ENCODE assay signal across 17 cellular contexts in the genomic region with DNA sequence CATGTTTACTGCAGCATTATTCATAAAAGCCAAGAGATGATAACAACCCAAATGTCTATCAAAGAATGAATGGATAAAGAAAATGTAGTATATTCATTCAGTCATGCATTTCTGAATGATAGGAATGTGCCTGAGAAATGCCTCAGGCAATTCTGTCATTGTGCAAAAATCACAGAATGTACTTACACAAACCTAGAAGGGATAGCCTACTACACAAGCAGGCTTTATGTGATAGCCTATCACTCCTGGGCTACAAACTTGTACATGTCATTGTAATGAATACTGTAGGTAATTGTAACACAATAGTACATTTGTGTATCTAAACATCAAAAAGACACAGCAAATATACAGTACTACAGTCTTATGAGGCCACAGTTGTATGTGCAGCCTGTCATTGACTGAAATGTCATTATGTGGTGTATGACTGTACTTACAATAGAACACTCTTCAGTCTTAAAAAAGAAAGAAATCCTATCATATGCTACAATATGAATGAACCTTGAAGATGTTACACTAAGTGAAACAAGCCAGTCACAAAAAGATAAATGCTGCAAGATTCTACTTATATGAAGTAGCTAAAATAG.
DNase-seq lines count a peak whose midpoint lies in the region; ATAC-seq, FAIRE-seq and TF ChIP-seq lines count a peak whose summit lies in the region.
"Had no signal": no experiment of that assay in that cellular context is flagged by ENCODE, and none has a peak within 500 bp of the region (broad histone marks: within the 10 kb centered on the region; RNA-seq: fewer than 3 reads in every experiment).

No MANE protein-coding gene starts in this region.

- DNase-seq in AG04449 (ENCODE audit: low read depth, low spot score) (peak; percentile 17), H54 (ENCODE audit: insufficient read length, low spot score) (no peak), astrocyte (ENCODE audit: low read depth) (peak; percentile 20), foreskin keratinocyte (peak; percentile 79 to 93), midbrain (lab: John Stamatoyannopoulos, UW) (no peak)
- no peak for DNase-seq in effector memory CD4-positive, alpha-beta T cell
- DNase-seq in stimulated activated CD4-positive, alpha-beta T cell treated with anti-CD3 and anti-CD28 coated beads, Interleukin-2, amount 100 ng/mL, for 48 hours, result no peak
- no peak for DNase-seq in activated CD4-positive, CD25-positive, alpha-beta regulatory T cell (lab: John Stamatoyannopoulos, UW)
- DNase-seq: activated CD8-positive, alpha-beta memory T cell treated with anti-CD3 and anti-CD28 coated beads for 24 hours; activated effector memory CD4-positive, alpha-beta T cell treated with Interleukin-2 at 50 U/mL for 16 hours; body of pancreas; DND-41; glutamatergic neuron; islet precursor cell; mucosa of descending colon; stimulated activated naive CD8-positive, alpha-beta T cell treated with anti-CD3 and anti-CD28 coated beads, Interleukin-15, Interleukin-2, amounts not matched to agents 100 U/mL and 50 U/mL, for 24 hours; uterus had no signal

- no peaks in the 10 kb centered on the region for H3K27me3 Mint-ChIP-seq in astrocyte (ENCODE audit: low read depth, unreplicated experiment)

- no peaks in the 10 kb centered on the region for H3K79me2 ChIP-seq in astrocyte (ENCODE audit: insufficient read depth, low read length)

- H2AFZ ChIP-seq in astrocyte (ENCODE audit: low read depth, low read length), result no peak overlapping the region

- H3K27ac Mint-ChIP-seq in astrocyte (ENCODE audit: unreplicated experiment), result no peak overlapping the region

- no peaks in the 10 kb centered on the region for H3K36me3 ChIP-seq in astrocyte (ENCODE audit: insufficient read depth, low read length)
- peaks cover 3% of the 10 kb centered on the region for H3K36me3 ChIP-seq in effector memory CD4-positive, alpha-beta T cell (ENCODE audit: control insufficient read depth, insufficient read depth, low read length)
- H3K36me3 ChIP-seq: uterus had no signal

- H3K4me1 ChIP-seq in astrocyte (ENCODE audit: insufficient read depth, low read length) (no peaks in the 10 kb centered on the region), foreskin keratinocyte (peaks cover 22% of the 10 kb centered on the region)
- H3K4me1 ChIP-seq in effector memory CD4-positive, alpha-beta T cell (ENCODE audit: control insufficient read depth, insufficient read depth, low read length, poor library complexity, severe bottlenecking), result no peaks in the 10 kb centered on the region
- H3K4me1 ChIP-seq: body of pancreas, uterus had no signal

- TF ChIP-seq CTCF in AG04449 (IDR thresholded peaks at IDR 0.05; ENCODE audit: insufficient read depth, low read length, missing control alignments) (no peak), astrocyte (IDR thresholded peaks at IDR 0.05; ENCODE audit: insufficient read depth, low read depth, low read length) (no peak), foreskin keratinocyte (conservative IDR thresholded peaks at IDR 0.05) (no peak)

- CTCF ChIA-PET in AG04449 (lab: Yijun Ruan, JAX), result no interaction called here

- POLR2A ChIA-PET in AG04449 (lab: Yijun Ruan, JAX), result no interaction called here

- no peak overlapping the region for H3K4me3 ChIP-seq in AG04449 (ENCODE audit: low read depth, low read length)
- H3K4me3 ChIP-seq in astrocyte (ENCODE audit: insufficient read depth, low read depth, low read length), result no peak overlapping the region
- H3K4me3 ChIP-seq in effector memory CD4-positive, alpha-beta T cell (ENCODE audit: insufficient read depth, low read depth, low read length, poor library complexity, severe bottlenecking), result no peak overlapping the region
- H3K4me3 ChIP-seq: body of pancreas, mucosa of descending colon, uterus had no signal

- no peak for TF ChIP-seq POLR2A in H54 (IDR thresholded peaks at IDR 0.05; ENCODE audit: low read depth, low read length)

- H3K9me3 ChIP-seq in astrocyte (ENCODE audit: insufficient read depth, low read depth, low read length), result no peaks in the 10 kb centered on the region
- H3K9me3 ChIP-seq in effector memory CD4-positive, alpha-beta T cell (ENCODE audit: control insufficient read depth, low read length), result no peaks in the 10 kb centered on the region
- H3K9me3 ChIP-seq: mucosa of descending colon, uterus had no signal

- H4K20me1 ChIP-seq in astrocyte (ENCODE audit: insufficient read depth, low read length), result no peaks in the 10 kb centered on the region

- H3K27ac ChIP-seq in astrocyte (ENCODE audit: low read depth, low read length), result no peak overlapping the region
- H3K27ac ChIP-seq in foreskin keratinocyte, result no peak overlapping the region
- H3K27ac ChIP-seq in effector memory CD4-positive, alpha-beta T cell (ENCODE audit: insufficient read depth, low read length, poor library complexity, severe bottlenecking), result no peak overlapping the region
- H3K27ac ChIP-seq: body of pancreas, uterus had no signal

- no peak overlapping the region for H3K9ac ChIP-seq in astrocyte (ENCODE audit: low read length)

- H3K4me2 ChIP-seq in astrocyte (ENCODE audit: low read length), result no peak overlapping the region

- peak; percentile 94 for ATAC-seq in foreskin keratinocyte
- ATAC-seq: body of pancreas; mucosa of descending colon; stimulated activated naive CD8-positive, alpha-beta T cell treated with anti-CD3 and anti-CD28 coated beads, Interleukin-15, Interleukin-2, amounts not matched to agents 100 U/mL and 50 U/mL, for 24 hours had no signal

- peaks cover 16% of the 10 kb centered on the region for H3K4me1 Mint-ChIP-seq in astrocyte (ENCODE audit: low read depth, unreplicated experiment)

- FAIRE-seq in H54 (lab: Jason Lieb, UNC), result peak; percentile 88
- peak; percentile 83 for FAIRE-seq in astrocyte (lab: Jason Lieb, UNC)

- H3K4me3 Mint-ChIP-seq in astrocyte (ENCODE audit: unreplicated experiment), result no peak overlapping the region

- peaks cover 5% of the 10 kb centered on the region for H3K36me3 Mint-ChIP-seq in astrocyte (ENCODE audit: low read depth, unreplicated experiment)

- H3K27me3 ChIP-seq in astrocyte (ENCODE audit: insufficient read depth, low read length) (no peaks in the 10 kb centered on the region), foreskin keratinocyte (no peaks in the 10 kb centered on the region)
- no peaks in the 10 kb centered on the region for H3K27me3 ChIP-seq in effector memory CD4-positive, alpha-beta T cell (replicated peaks; ENCODE audit: control insufficient read depth, insufficient read depth, low read length, poor library complexity, severe bottlenecking)
- H3K27me3 ChIP-seq: body of pancreas, uterus had no signal

- H3K9me3 Mint-ChIP-seq in astrocyte (ENCODE audit: unreplicated experiment), result no peaks in the 10 kb centered on the region

Comparison
In these comparisons a context has a peak if more than half of its experiments do, and no peak if none do; other contexts are left out.
1. DNase-seq: peak in AG04449 (single experiment), astrocyte (single experiment) and foreskin keratinocyte (2 of 2); none in H54 (single experiment), midbrain (single experiment), effector memory CD4-positive, alpha-beta T cell (0 of 3), stimulated activated CD4-positive, alpha-beta T cell treated with anti-CD3 and anti-CD28 coated beads, Interleukin-2, amount 100 ng/mL, for 48 hours (0 of 2) and activated CD4-positive, CD25-positive, alpha-beta regulatory T cell (0 of 4).